Comparison of ENCODE assay signal across 8 cellular contexts in the genomic region with DNA sequence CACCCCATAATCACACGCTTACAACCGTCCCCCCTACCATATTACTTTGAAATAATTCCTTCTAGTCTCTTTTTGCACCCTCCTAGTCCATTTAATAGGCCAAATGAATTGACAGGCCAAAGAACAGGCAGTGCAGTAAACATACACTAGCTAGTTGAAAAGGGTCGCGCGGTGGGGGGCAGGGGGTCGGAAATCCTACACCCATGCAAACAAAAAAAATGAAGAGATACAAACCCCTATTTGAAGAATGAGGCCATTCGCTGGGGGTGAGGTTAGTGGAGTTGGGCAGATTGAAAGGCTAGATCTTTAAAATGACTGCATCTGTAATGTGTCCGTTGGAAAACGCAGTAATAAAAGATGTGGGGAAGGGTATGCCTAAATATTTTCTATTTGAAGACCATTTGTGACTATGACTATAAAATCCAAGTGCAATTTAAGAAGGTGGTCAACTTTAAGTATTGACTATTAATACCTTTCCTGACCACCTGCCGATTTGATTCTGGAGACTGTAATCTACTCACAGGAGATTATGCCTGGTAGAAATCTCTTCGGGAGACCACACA. TPM values are rescaled to one million over a fixed set of nuclear protein-coding genes. Genes with fewer than 3 reads are reported as not detected.
A peak's percentile ranks its signal among the peaks of the same experiment; 100 is the strongest.
DNase-seq lines count a peak whose midpoint lies in the region; ATAC-seq and TF ChIP-seq lines count a peak whose summit lies in the region.

No MANE protein-coding gene starts in this region.

- H3K27me3 Mint-ChIP-seq in CD8-positive, alpha-beta T cell (ENCODE audit: low read depth): peaks cover under 1% of the 10 kb centered on the region
- H3K27me3 Mint-ChIP-seq in chondrocyte (ENCODE audit: low read depth): peaks cover 9% of the 10 kb centered on the region
- peaks cover 8 to 11% of the 10 kb centered on the region in 2 donors for H3K27me3 Mint-ChIP-seq in natural killer cell treated with Interleukin-12 subunit alpha and Interleukin-12 subunit beta and Interleukin-15 and Interleukin-18, amount 100 ng/mL, for 72 hours

- H3K79me2 ChIP-seq in KMS-11 (ENCODE audit: insufficient read depth, low read depth): no peaks in the 10 kb centered on the region

- ATAC-seq in CD8-positive, alpha-beta T cell: no peak
- ATAC-seq in natural killer cell treated with Interleukin-12 subunit alpha and Interleukin-12 subunit beta and Interleukin-15 and Interleukin-18, amount 100 ng/mL, for 72 hours: no peak
- no peak for ATAC-seq in HG03565 (IDR thresholded peaks at IDR 0.05; ENCODE audit: unreplicated experiment)
- ATAC-seq in HG02678 (IDR thresholded peaks at IDR 0.05; ENCODE audit: unreplicated experiment): no peak

- peaks cover 34% of the 10 kb centered on the region for H3K4me1 Mint-ChIP-seq in CD8-positive, alpha-beta T cell (ENCODE audit: low read depth)
- peaks cover 17% of the 10 kb centered on the region for H3K4me1 Mint-ChIP-seq in chondrocyte (ENCODE audit: low read depth)
- H3K4me1 Mint-ChIP-seq in natural killer cell treated with Interleukin-12 subunit alpha and Interleukin-12 subunit beta and Interleukin-15 and Interleukin-18, amount 100 ng/mL, for 72 hours (ENCODE audit: low read depth in 2 of 2): peaks cover 13 to 16% of the 10 kb centered on the region in 2 donors

- H3K9ac ChIP-seq in KMS-11: peak overlapping the region; percentile 47; the same call in 1 of the 2 replicates

- TF ChIP-seq CTCF in CD8-positive, alpha-beta T cell (IDR thresholded peaks at IDR 0.05): no peak
- no peak for TF ChIP-seq CTCF in KMS-11 (conservative IDR thresholded peaks at IDR 0.05; ENCODE audit: low read depth, low read length)
- no peak for TF ChIP-seq CTCF in chondrocyte (IDR thresholded peaks at IDR 0.05)

- peak overlapping the region; percentile 64 for H3K27ac ChIP-seq in CD8-positive, alpha-beta T cell (ENCODE audit: low read depth, low read length)
- H3K27ac ChIP-seq in KMS-11: peak overlapping the region; percentile 37; the same call in 1 of the 2 replicates

- peak overlapping the region; percentile 99 for H2AFZ ChIP-seq in KMS-11 (ENCODE audit: low read depth)

- no peaks in the 10 kb centered on the region for H3K9me3 ChIP-seq in CD8-positive, alpha-beta T cell (ENCODE audit: low read length)

- peaks cover 14% of the 10 kb centered on the region for H3K4me1 ChIP-seq in CD8-positive, alpha-beta T cell (ENCODE audit: insufficient read depth, low read length)
- peaks cover 11% of the 10 kb centered on the region for H3K4me1 ChIP-seq in KMS-11 (ENCODE audit: low read depth, poor library complexity, severe bottlenecking)

- H3K27me3 ChIP-seq in CD8-positive, alpha-beta T cell (ENCODE audit: insufficient read depth, low read length): no peaks in the 10 kb centered on the region
- no peaks in the 10 kb centered on the region for H3K27me3 ChIP-seq in KMS-11 (ENCODE audit: insufficient read depth, low read depth)

- peak overlapping the region; percentile 88 for H3K4me3 ChIP-seq in CD8-positive, alpha-beta T cell (ENCODE audit: low read depth, low read length)
- H3K4me3 ChIP-seq in KMS-11 (IDR thresholded peaks at IDR 0.05; ENCODE audit: insufficient read depth, low read depth, low read length): no peak overlapping the region

- no peaks in the 10 kb centered on the region for H3K9me3 Mint-ChIP-seq in CD8-positive, alpha-beta T cell
- H3K9me3 Mint-ChIP-seq in chondrocyte (ENCODE audit: low read depth): no peaks in the 10 kb centered on the region
- H3K9me3 Mint-ChIP-seq in natural killer cell treated with Interleukin-12 subunit alpha and Interleukin-12 subunit beta and Interleukin-15 and Interleukin-18, amount 100 ng/mL, for 72 hours: no peaks in the 10 kb centered on the region

- H4K20me1 ChIP-seq in KMS-11 (ENCODE audit: insufficient read depth): no peaks in the 10 kb centered on the region

- peak overlapping the region; percentile 95 for H3K27ac Mint-ChIP-seq in CD8-positive, alpha-beta T cell
- H3K27ac Mint-ChIP-seq in chondrocyte (ENCODE audit: unreplicated experiment): peak overlapping the region; percentile 19
- H3K27ac Mint-ChIP-seq in natural killer cell treated with Interleukin-12 subunit alpha and Interleukin-12 subunit beta and Interleukin-15 and Interleukin-18, amount 100 ng/mL, for 72 hours: peak overlapping the region; percentile 87 to 95

- H3K4me2 ChIP-seq in KMS-11: peak overlapping the region; percentile 80; the same call in 1 of the 2 replicates

- CTCF ChIA-PET in CD8-positive, alpha-beta T cell (lab: Charles Lee): interaction anchor here (0.9 to 1.4 kb wide), 2 partner anchors 204 to 258 kb away, joined by 3 read pairs; no protein-coding TSS in a partner anchor

- DNase-seq in CD8-positive, alpha-beta T cell: no peak
- DNase-seq in chondrocyte (ENCODE audit: low spot score) (no peak), GF-D8 (lab: John Stamatoyannopoulos, UW) (no peak), NCI-H2196 treated with DMSO at 0.1 percent for 48 hours (lab: John Stamatoyannopoulos, UW; ENCODE audit: unreplicated experiment) (no peak)
- no peak for DNase-seq in natural killer cell treated with Interleukin-12 subunit alpha and Interleukin-12 subunit beta and Interleukin-15 and Interleukin-18, amount 100 ng/mL, for 72 hours (ENCODE audit: low spot score)

- H3K36me3 Mint-ChIP-seq in CD8-positive, alpha-beta T cell: peaks cover 10% of the 10 kb centered on the region
- no peaks in the 10 kb centered on the region for H3K36me3 Mint-ChIP-seq in chondrocyte (ENCODE audit: low read depth)
- no peaks in the 10 kb centered on the region for H3K36me3 Mint-ChIP-seq in natural killer cell treated with Interleukin-12 subunit alpha and Interleukin-12 subunit beta and Interleukin-15 and Interleukin-18, amount 100 ng/mL, for 72 hours

- POLR2A ChIA-PET in CD8-positive, alpha-beta T cell (lab: Charles Lee): interaction anchor here (0.9 to 1.4 kb wide), 3 partner anchors 8 to 208 kb away, joined by 3 to 7 read pairs (median 5); a partner anchor contains a TSS

- no peaks in the 10 kb centered on the region for H3K36me3 ChIP-seq in CD8-positive, alpha-beta T cell (ENCODE audit: insufficient read depth, low read length)
- H3K36me3 ChIP-seq in KMS-11 (ENCODE audit: insufficient read depth): no peaks in the 10 kb centered on the region

- peak overlapping the region; percentile 98 for H3K4me3 Mint-ChIP-seq in CD8-positive, alpha-beta T cell
- peak overlapping the region; percentile 95 for H3K4me3 Mint-ChIP-seq in chondrocyte (ENCODE audit: unreplicated experiment)
- peak overlapping the region; percentile 98 for H3K4me3 Mint-ChIP-seq in natural killer cell treated with Interleukin-12 subunit alpha and Interleukin-12 subunit beta and Interleukin-15 and Interleukin-18, amount 100 ng/mL, for 72 hours

- intact Hi-C loops in CD8-positive, alpha-beta T cell (cut with DNase I, micrococcal nuclease): loop anchor here (1.0 to 5.0 kb wide), 6 partner anchors 58 to 1137 kb away; a partner anchor contains a TSS

RNA-seq across cellular contexts. Expression of a gene that starts 0.9 kb away (rescaled TPM):
- total RNA-seq in CD8-positive, alpha-beta T cell: 1 to 10 TPM in 1 of 2 experiments, under 1 TPM in 1; 0.97 to 1.1 TPM
- total RNA-seq in chondrocyte: 4.5 to 8.0 TPM (median 4.7 TPM) in 3 replicates
- total RNA-seq in natural killer cell treated with Interleukin-12 subunit alpha and Interleukin-12 subunit beta and Interleukin-15 and Interleukin-18, amount 100 ng/mL, for 72 hours: 10 to 100 TPM in 1 of 2 donors, 1 to 10 TPM in 1; 4.9 to 10.9 TPM

RNA-seq across cellular contexts. Expression of a gene that starts 58.1 kb away (rescaled TPM):
- 1 to 10 TPM in 1 of 2 experiments, under 1 TPM in 1; 1.00 to 1.1 TPM for total RNA-seq in CD8-positive, alpha-beta T cell
- 15.5 to 17.7 TPM (median 15.6 TPM) in 3 replicates for total RNA-seq in chondrocyte
- total RNA-seq in natural killer cell treated with Interleukin-12 subunit alpha and Interleukin-12 subunit beta and Interleukin-15 and Interleukin-18, amount 100 ng/mL, for 72 hours: 1 to 10 TPM; 1.1 TPM

Comparison
In these comparisons a context has a peak if more than half of its experiments do, and no peak if none do; other contexts are left out.
1. H3K27ac Mint-ChIP-seq: peak in every context shown above with its lines; median percentile 95 in CD8-positive, alpha-beta T cell; 91 in natural killer cell treated with Interleukin-12 subunit alpha and Interleukin-12 subunit beta and Interleukin-15 and Interleukin-18, amount 100 ng/mL, for 72 hours; 19 in chondrocyte.